27 cellular contexts compared by ENCODE assay signal in genomic region chr17:6543079-6544010, GRCh38.
"Had no signal": no experiment of that assay in that cellular context is flagged by ENCODE, and none has a peak within 500 bp of the region (broad histone marks: within the 10 kb centered on the region; RNA-seq: fewer than 3 reads in every experiment).

No MANE protein-coding gene starts in this region.

- H3K27me3 ChIP-seq: esophagus squamous epithelium, pancreas, right lobe of liver, tibial nerve, upper lobe of left lung had no signal

- H3K4me3 ChIP-seq: coronary artery, esophagus squamous epithelium, heart right ventricle, lung, pancreas, right lobe of liver, thoracic aorta, tibial nerve, upper lobe of left lung had no signal

- DNase-seq: dermis blood vessel endothelial cell; effector memory CD8-positive, alpha-beta T cell; erythroblast; esophagus squamous epithelium; foreskin melanocyte; glutamatergic neuron; heart right ventricle; hippocampal formation; kidney glomerular epithelial cell; left ventricle myocardium superior; natural killer cell; small intestine; stimulated activated CD4-positive, alpha-beta T cell treated with anti-CD3 and anti-CD28 coated beads, Interleukin-12 subunit alpha, Interleukin-12 subunit beta, amount 100 ng/mL, for 4 hours; stimulated activated CD4-positive, alpha-beta T cell treated with anti-CD3 and anti-CD28 coated beads, Interleukin-2, amount 100 ng/mL, for 24 hours; stimulated activated CD4-positive, alpha-beta T cell treated with anti-CD3 and anti-CD28 coated beads, Interleukin-4, amount 100 ng/mL, for 4 hours; stimulated activated naive CD8-positive, alpha-beta T cell treated with anti-CD3 and anti-CD28 coated beads, Interleukin-15, Interleukin-2, amounts not matched to agents 100 U/mL and 50 U/mL, for 24 hours; upper lobe of left lung had no signal

- H3K36me3 ChIP-seq: heart right ventricle, neutrophil, pancreas, right lobe of liver, thoracic aorta, tibial nerve, upper lobe of left lung had no signal

- H3K4me1 ChIP-seq: pancreas, right lobe of liver had no signal

- H3K9me3 ChIP-seq: esophagus squamous epithelium, neutrophil, pancreas, right lobe of liver, thoracic aorta, upper lobe of left lung had no signal

- FAIRE-seq: endometrium, islet of Langerhans, pancreas, small intestine, urothelium cell line had no signal

- H3K27ac ChIP-seq: coronary artery, esophagus squamous epithelium, heart right ventricle, neutrophil, pancreas, right lobe of liver, thoracic aorta, tibial nerve, upper lobe of left lung had no signal
